Comparison of ENCODE assay signal across 10 cellular contexts in genomic region chr19:18506545-18506944, GRCh38. TPM values are rescaled to one million over a fixed set of nuclear protein-coding genes. Genes with fewer than 3 reads are reported as not detected.
A peak's percentile ranks its signal among the peaks of the same experiment; 100 is the strongest.
DNase-seq lines count a peak whose midpoint lies in the region; ATAC-seq and TF ChIP-seq lines count a peak whose summit lies in the region.
"Had no signal": no experiment of that assay in that cellular context is flagged by ENCODE, and none has a peak within 500 bp of the region (broad histone marks: within the 10 kb centered on the region; RNA-seq: fewer than 3 reads in every experiment).

No MANE protein-coding gene starts in this region.

- TF ChIP-seq CTCF in adrenal gland (IDR thresholded peaks at IDR 0.05) (no peak), liver (IDR thresholded peaks at IDR 0.05; ENCODE audit: low read depth, low read length, missing input control) (no peak), tibial nerve (IDR thresholded peaks at IDR 0.05) (no peak)

- peaks cover 30 to 73% of the 10 kb centered on the region in 2 donors for H3K4me1 ChIP-seq in adrenal gland (replicated peaks in 1 of 2)
- H3K4me1 ChIP-seq in liver (ENCODE audit: control insufficient read depth in 4 of 4, insufficient read depth in 4 of 4, low read length in 3 of 4), result peaks cover 52 to 89% (median 80%) of the 10 kb centered on the region in 4 donors
- H3K4me1 ChIP-seq in tibial nerve, result peaks cover 0 to 85% (median 70%) of the 10 kb centered on the region in 4 donors

- H3K36me3 Mint-ChIP-seq in activated T-cell treated with anti-CD3 and anti-CD28 coated beads, Interleukin-2, amount 50 U/mL, for 4 hours (ENCODE audit: insufficient read depth), result no peaks in the 10 kb centered on the region

- TF ChIP-seq POLR2A in adrenal gland (IDR thresholded peaks at IDR 0.05) (no peak), tibial nerve (IDR thresholded peaks at IDR 0.05) (no peak)

- no peaks in the 10 kb centered on the region for H3K27me3 Mint-ChIP-seq in activated T-cell treated with anti-CD3 and anti-CD28 coated beads, Interleukin-2, amount 50 U/mL, for 4 hours (ENCODE audit: low read depth)

- peak overlapping the region; percentile 37 for H3K4me3 Mint-ChIP-seq in activated T-cell treated with anti-CD3 and anti-CD28 coated beads, Interleukin-2, amount 50 U/mL, for 4 hours

- TF ChIP-seq RAD21 in liver (IDR thresholded peaks at IDR 0.05), result no peak

- peak; percentile 7 to 13 for ATAC-seq in activated T-cell treated with anti-CD3 and anti-CD28 coated beads, Interleukin-2, amount 50 U/mL, for 4 hours
- ATAC-seq in GM21529 (IDR thresholded peaks at IDR 0.05; ENCODE audit: unreplicated experiment) (no peak), GM21367 (IDR thresholded peaks at IDR 0.05; ENCODE audit: unreplicated experiment) (no peak)

- TF ChIP-seq EP300 in tibial nerve (IDR thresholded peaks at IDR 0.05), result no peak

- intact Hi-C loops in adrenal gland (cut with DNase I), result no loop called here

- H3K4me1 Mint-ChIP-seq in activated T-cell treated with anti-CD3 and anti-CD28 coated beads, Interleukin-2, amount 50 U/mL, for 4 hours (ENCODE audit: low read depth), result peaks cover 86% of the 10 kb centered on the region

- H3K4me3 ChIP-seq in adrenal gland (no peak overlapping the region), liver (ENCODE audit: low read depth in 1 of 3, low read length in 3 of 3) (no peak overlapping the region), tibial nerve (no peak overlapping the region)
- H3K4me3 ChIP-seq: mucosa of descending colon had no signal

- 77 to 90% (median 85%) methylated on average over 8 to 9 of the region's 9 CpGs for WGBS in adrenal gland, 4 donors
- WGBS in liver, result 73% methylated on average over 9 of the region's 9 CpGs
- WGBS in tibial nerve, 2 donors, result 86 to 89% methylated on average over 9 of the region's 9 CpGs

- no peak overlapping the region for H3K9ac ChIP-seq in liver (ENCODE audit: low read depth in 1 of 2, low read length in 2 of 2)

- H3K36me3 ChIP-seq in adrenal gland (replicated peaks in 1 of 2), result no peaks in the 10 kb centered on the region
- no peaks in the 10 kb centered on the region for H3K36me3 ChIP-seq in liver (ENCODE audit: control insufficient read depth in 4 of 4, insufficient read depth in 3 of 4, low read depth in 1 of 4, low read length in 3 of 4)
- H3K36me3 ChIP-seq in tibial nerve, result no peaks in the 10 kb centered on the region

- no peaks in the 10 kb centered on the region for H3K9me3 Mint-ChIP-seq in activated T-cell treated with anti-CD3 and anti-CD28 coated beads, Interleukin-2, amount 50 U/mL, for 4 hours

- H3K27me3 ChIP-seq in adrenal gland, result no peaks in the 10 kb centered on the region
- no peaks in the 10 kb centered on the region for H3K27me3 ChIP-seq in liver (ENCODE audit: control insufficient read depth in 4 of 4, insufficient read depth in 4 of 4, low read length in 3 of 4)
- H3K27me3 ChIP-seq in tibial nerve, result no peaks in the 10 kb centered on the region

- DNase-seq in activated T-cell treated with anti-CD3 and anti-CD28 coated beads, Interleukin-2, amount 50 U/mL, for 4 hours, result no peak
- DNase-seq in activated T-cell treated with anti-CD3 and anti-CD28 coated beads for 4 hours (no peak), adrenal gland (no peak), tibial nerve (ENCODE audit: low spot score in 2 of 2) (no peak), NCI-H2029 treated with DMSO at 0.1 percent for 48 hours (lab: John Stamatoyannopoulos, UW) (no peak)
- DNase-seq: activated CD8-positive, alpha-beta memory T cell treated with anti-CD3 and anti-CD28 coated beads, Interleukin-2, amount 50 U/mL, for 48 hours had no signal

- H3K27ac ChIP-seq in adrenal gland (peak overlapping the region in 3 of 5 donors; percentile 22 to 88 (median 66)), liver (ENCODE audit: low read depth in 1 of 2, low read length in 2 of 2) (peak overlapping the region; percentile 67 to 88), tibial nerve (peak overlapping the region in 3 of 4 donors; percentile 37 to 78 (median 70))

- H3K9me3 ChIP-seq in adrenal gland (replicated peaks in 1 of 3) (no peaks in the 10 kb centered on the region), liver (ENCODE audit: control insufficient read depth in 4 of 4, low read length in 3 of 4) (no peaks in the 10 kb centered on the region), tibial nerve (no peaks in the 10 kb centered on the region)
- H3K9me3 ChIP-seq: mucosa of descending colon had no signal

TF ChIP-seq in liver, 16 proteins besides CTCF, POLR2A, EP300 and RAD21:
- no peak for TF ChIP-seq HNF4A (conservative IDR thresholded peaks at IDR 0.05)
- no peak for TF ChIP-seq EGR1 (IDR thresholded peaks at IDR 0.05; ENCODE audit: low read depth in 2 of 2)

RNA-seq across cellular contexts. Expression of gene ELL, which starts 15.3 kb away (rescaled TPM):
- 10 to 100 TPM; 25.6 to 32.5 (median 28.8) TPM for total RNA-seq in activated T-cell treated with anti-CD3 and anti-CD28 coated beads, Interleukin-2, amount 50 U/mL, for 4 hours
- 10 to 100 TPM in 7 of 8 donors, 1 to 10 TPM in 1; 9.8 to 28.3 (median 15.2) TPM for total RNA-seq in adrenal gland
- 10 to 100 TPM in 1 of 3 donors, 1 to 10 TPM in 2; 1.8 to 14.3 (median 9.1) TPM for polyA plus RNA-seq in adrenal gland
- total RNA-seq in liver, result 10 to 100 TPM in 1 of 2 donors, 1 to 10 TPM in 1; 7.6 to 10.5 TPM
- 1 to 10 TPM; 4.5 to 5.6 TPM for polyA plus RNA-seq in liver
- total RNA-seq in tibial nerve, result 10 to 100 TPM; 13.8 to 45.9 (median 26.0) TPM

RNA-seq across cellular contexts. Expression of gene FKBP8, which starts 36.8 kb away (rescaled TPM):
- 100 to 1,000 TPM; 155 to 163 (median 155) TPM for total RNA-seq in activated T-cell treated with anti-CD3 and anti-CD28 coated beads, Interleukin-2, amount 50 U/mL, for 4 hours
- total RNA-seq in adrenal gland, result 100 to 1,000 TPM; 171 to 463 (median 265) TPM
- 100 to 1,000 TPM in 2 of 3 donors, 10 to 100 TPM in 1; 26.3 to 816 (median 417) TPM for polyA plus RNA-seq in adrenal gland
- total RNA-seq in liver, result 100 to 1,000 TPM in 1 of 2 donors, 10 to 100 TPM in 1; 75.8 to 225 TPM
- polyA plus RNA-seq in liver, result 100 to 1,000 TPM in 1 of 2 donors, 10 to 100 TPM in 1; 59.1 to 126 TPM
- 100 to 1,000 TPM; 391 to 451 (median 434) TPM for total RNA-seq in tibial nerve

RNA-seq across cellular contexts. Expression of gene KXD1, which starts 51.1 kb away (rescaled TPM):
- total RNA-seq in activated T-cell treated with anti-CD3 and anti-CD28 coated beads, Interleukin-2, amount 50 U/mL, for 4 hours, result 100 to 1,000 TPM; 112 to 129 (median 126) TPM
- total RNA-seq in adrenal gland, result 100 to 1,000 TPM in 3 of 8 donors, 10 to 100 TPM in 5; 72.4 to 165 (median 87.5) TPM
- 100 to 1,000 TPM in 1 of 3 donors, 10 to 100 TPM in 2; 74.2 to 120 (median 79.4) TPM for polyA plus RNA-seq in adrenal gland
- 10 to 100 TPM; 31.8 to 47.0 TPM for total RNA-seq in liver
- 10 to 100 TPM; 39.9 to 53.6 TPM for polyA plus RNA-seq in liver
- 100 to 1,000 TPM; 122 to 298 (median 167) TPM for total RNA-seq in tibial nerve

Comparison
In these comparisons a context has a peak if more than half of its experiments do, and no peak if none do; other contexts are left out.
1. ATAC-seq: peak in activated T-cell treated with anti-CD3 and anti-CD28 coated beads, Interleukin-2, amount 50 U/mL, for 4 hours (2 of 2); none in GM21529 (single experiment) and GM21367 (single experiment).
2. Peak in every context shown above with its lines, with median percentiles within 50 percentile points of each other: H3K27ac ChIP-seq.